ENCODE assay signal across 12 cellular contexts in genomic region chr20:44763798-44764197, GRCh38. TPM values are rescaled to one million over a fixed set of nuclear protein-coding genes. Genes with fewer than 3 reads are reported as not detected.
"Had no signal": no experiment of that assay in that cellular context is flagged by ENCODE, and none has a peak within 500 bp of the region (broad histone marks: within the 10 kb centered on the region; RNA-seq: fewer than 3 reads in every experiment).

No MANE protein-coding gene starts in this region.

RNA-seq across cellular contexts. Expression of gene KCNK15, which starts 18.1 kb away (rescaled TPM):
- total RNA-seq: activated naive CD8-positive, alpha-beta T cell treated with anti-CD3 and anti-CD28 coated beads, Interleukin-2, amount 10 ng/mL, durations not matched to agents 7 days and 5 days; cardiac muscle cell had no signal

RNA-seq across cellular contexts. Expression of gene RIMS4, which starts 46.5 kb away (rescaled TPM):
- total RNA-seq: activated naive CD8-positive, alpha-beta T cell treated with anti-CD3 and anti-CD28 coated beads, Interleukin-2, amount 10 ng/mL, durations not matched to agents 7 days and 5 days; activated T-helper 1 cell treated with anti-CD3 and anti-CD28 coated beads, Interleukin-12 subunit alpha, Interleukin-12 subunit beta, Interleukin-2, Interleukin-4 antibody, amounts not matched to agents 30 ng/mL and 10 ng/mL and 1 ng/mL, durations not matched to agents 14 hours and 24 hours and 36 hours; activated T-helper 2 cell treated with anti-CD3 and anti-CD28 coated beads, Interferon-gamma antibody, Interleukin-2, Interleukin-4, amounts not matched to agents 10 μg/mL and 5 μg/mL and 100 μg/mL, durations not matched to agents 14 hours and 24 hours and 36 hours; bronchial epithelial cell had no signal

RNA-seq across cellular contexts. Expression of gene CCN5, which starts 48.6 kb away (rescaled TPM):
- total RNA-seq: activated naive CD4-positive, alpha-beta T cell treated with anti-CD3 and anti-CD28 coated beads for 36 hours; activated naive CD4-positive, alpha-beta T cell treated with anti-CD3 and anti-CD28 coated beads, Interleukin-2, amount 50 U/mL, for 72 hours; activated naive CD8-positive, alpha-beta T cell treated with anti-CD3 and anti-CD28 coated beads for 36 hours; activated naive CD8-positive, alpha-beta T cell treated with anti-CD3 and anti-CD28 coated beads, Interleukin-2, amount 10 ng/mL, durations not matched to agents 7 days and 5 days; activated T-cell treated with anti-CD3 and anti-CD28 coated beads, Interleukin-2, amount 50 U/mL, for 72 hours; activated T-helper 1 cell treated with anti-CD3 and anti-CD28 coated beads, Interleukin-12 subunit alpha, Interleukin-12 subunit beta, Interleukin-2, Interleukin-4 antibody, amounts not matched to agents 30 ng/mL and 10 ng/mL and 1 ng/mL, durations not matched to agents 14 hours and 24 hours and 36 hours; activated T-helper 17 cell treated with anti-CD3 and anti-CD28 coated beads, Interleukin-2, amount 50 U/mL, for 72 hours; activated T-helper 2 cell treated with anti-CD3 and anti-CD28 coated beads, Interferon-gamma antibody, Interleukin-2, Interleukin-4, amounts not matched to agents 10 μg/mL and 5 μg/mL and 100 μg/mL, durations not matched to agents 14 hours and 24 hours and 36 hours; astrocyte; bronchial epithelial cell; cardiac muscle cell; cerebellum had no signal
